ENCODE assay signal across 8 cellular contexts in the genomic region with DNA sequence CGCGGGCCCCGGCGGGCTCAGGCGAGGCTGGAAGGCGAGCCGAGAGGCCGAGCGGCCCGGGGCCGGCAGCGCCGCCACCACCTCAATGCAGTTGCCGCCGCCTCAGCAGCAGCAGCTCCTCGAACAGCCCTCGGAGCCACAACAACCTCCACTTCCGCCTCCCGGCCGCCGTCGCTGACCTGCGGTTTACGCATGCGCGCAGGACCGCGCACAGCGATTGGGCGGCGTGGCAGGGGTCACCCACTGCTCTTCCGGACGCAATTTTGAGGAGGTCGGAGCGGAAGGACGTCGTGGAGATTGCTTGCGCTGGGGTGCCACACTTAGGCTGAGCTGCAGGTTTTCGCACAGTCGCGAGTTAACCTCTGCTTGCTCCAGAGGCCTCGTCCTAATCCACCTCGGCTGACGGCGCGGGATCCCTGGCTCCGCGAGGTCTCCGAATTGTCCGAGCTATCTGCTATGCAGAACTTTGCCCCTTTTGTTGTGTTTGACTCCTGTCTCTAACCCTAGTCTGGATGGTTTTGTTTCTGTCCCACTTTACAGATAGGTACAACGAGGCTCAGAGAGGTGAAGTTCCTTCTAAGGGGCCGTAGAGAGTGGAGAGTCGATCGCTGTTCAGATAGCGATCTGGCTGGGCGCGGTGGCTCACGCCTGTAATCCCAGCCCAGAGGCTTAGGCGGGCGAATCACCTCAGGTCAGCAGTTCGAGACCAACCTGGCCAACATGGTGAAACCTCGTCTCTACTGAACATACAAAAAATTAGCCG. TPM values are rescaled to one million over a fixed set of nuclear protein-coding genes. Genes with fewer than 3 reads are reported as not detected.
DNase-seq lines count a peak whose midpoint lies in the region; ATAC-seq lines count a peak whose summit lies in the region.

Gene ACAD10, plus strand, starts transcription at position 243 of the 763 bp plus-strand sequence. CDS start 6,657 bp downstream, outside the sequence.
Gene BRAP, minus strand, starts transcription at position 146 of the 763 bp plus-strand sequence. CDS start 164 bp downstream, outside the sequence.

- intact Hi-C loops in left colon (cut with DNase I, micrococcal nuclease), result no loop called here

- peak; percentile 92 for ATAC-seq in GM19351 (IDR thresholded peaks at IDR 0.05; ENCODE audit: unreplicated experiment)
- ATAC-seq in HG03520 (IDR thresholded peaks at IDR 0.05; ENCODE audit: unreplicated experiment), result peak; percentile 86
- peak; percentile 94 for ATAC-seq in left colon

- DNase-seq in C1 segment of cervical spinal cord (lab: John Stamatoyannopoulos, UW), result peak; percentile 69 to 98 (median 89)
- peak; percentile 98 for DNase-seq in NCI-H69 (lab: John Stamatoyannopoulos, UW)
- peak; percentile 94 for DNase-seq in activated CD4-positive, alpha-beta T cell treated with anti-CD3 and anti-CD28 coated beads, Interleukin-2, amount 10 ng/mL, durations not matched to agents 7 days and 5 days
- peak; percentile 72 for DNase-seq in cortex of kidney (lab: John Stamatoyannopoulos, UW)
- DNase-seq in left colon, result peak; percentile 92 to 95
- DNase-seq in stimulated activated CD4-positive, alpha-beta T cell treated with anti-CD3 and anti-CD28 coated beads, Interleukin-1b, Interleukin-23, amount 100 ng/mL, for 4 hours (ENCODE audit: low read depth in 2 of 2), result peak; percentile 81 to 90

- peak within 1 kb of the TSS; percentile 98 for H3K4me3 Mint-ChIP-seq in activated CD4-positive, alpha-beta T cell treated with anti-CD3 and anti-CD28 coated beads, Interleukin-2, amount 10 ng/mL, durations not matched to agents 7 days and 5 days

- peaks cover 37% of the 10 kb centered on the region for H3K4me1 Mint-ChIP-seq in activated CD4-positive, alpha-beta T cell treated with anti-CD3 and anti-CD28 coated beads, Interleukin-2, amount 10 ng/mL, durations not matched to agents 7 days and 5 days

- CTCF ChIA-PET in activated CD4-positive, alpha-beta T cell treated with anti-CD3 and anti-CD28 coated beads, Interleukin-2, amount 10 ng/mL, durations not matched to agents 7 days and 5 days (lab: Charles Lee), result interaction anchor here (0.6 to 1.9 kb wide), 5 partner anchors 14 to 738 kb away, joined by 4 to 7 read pairs (median 4); no protein-coding TSS in a partner anchor

- POLR2A ChIA-PET in activated CD4-positive, alpha-beta T cell treated with anti-CD3 and anti-CD28 coated beads, Interleukin-2, amount 10 ng/mL, durations not matched to agents 7 days and 5 days (lab: Charles Lee), result no interaction called here

- peak within 1 kb of the TSS; percentile 96 for H3K27ac Mint-ChIP-seq in activated CD4-positive, alpha-beta T cell treated with anti-CD3 and anti-CD28 coated beads, Interleukin-2, amount 10 ng/mL, durations not matched to agents 7 days and 5 days

- H3K9me3 Mint-ChIP-seq in activated CD4-positive, alpha-beta T cell treated with anti-CD3 and anti-CD28 coated beads, Interleukin-2, amount 10 ng/mL, durations not matched to agents 7 days and 5 days, result no peaks in the 10 kb centered on the region

- no peaks in the 10 kb centered on the region for H3K27me3 Mint-ChIP-seq in activated CD4-positive, alpha-beta T cell treated with anti-CD3 and anti-CD28 coated beads, Interleukin-2, amount 10 ng/mL, durations not matched to agents 7 days and 5 days

- H3K36me3 Mint-ChIP-seq in activated CD4-positive, alpha-beta T cell treated with anti-CD3 and anti-CD28 coated beads, Interleukin-2, amount 10 ng/mL, durations not matched to agents 7 days and 5 days (ENCODE audit: low read depth), result peaks cover 19% of the 10 kb centered on the region

RNA-seq across cellular contexts. Expression of gene ACAD10, which starts in this region (rescaled TPM):
- total RNA-seq in activated CD4-positive, alpha-beta T cell treated with anti-CD3 and anti-CD28 coated beads, Interleukin-2, amount 10 ng/mL, durations not matched to agents 7 days and 5 days, result 10 to 100 TPM; 29.7 to 30.8 TPM
- total RNA-seq in left colon, result 10 to 100 TPM; 39.5 to 44.1 TPM

RNA-seq across cellular contexts. Expression of gene BRAP, which starts in this region (rescaled TPM):
- 10 to 100 TPM; 20.2 to 23.6 TPM for total RNA-seq in activated CD4-positive, alpha-beta T cell treated with anti-CD3 and anti-CD28 coated beads, Interleukin-2, amount 10 ng/mL, durations not matched to agents 7 days and 5 days
- 10 to 100 TPM; 15.7 to 19.7 TPM for total RNA-seq in left colon

Comparison
In these comparisons a context has a peak if more than half of its experiments do, and no peak if none do; other contexts are left out.
1. Peak in every context shown above with its lines: DNase-seq and ATAC-seq.